14 cellular contexts compared by ENCODE assay signal in genomic region chr15:35484231-35484945, GRCh38.
DNase-seq lines count a peak whose midpoint lies in the region; ATAC-seq and TF ChIP-seq lines count a peak whose summit lies in the region.
"Had no signal": no experiment of that assay in that cellular context is flagged by ENCODE, and none has a peak within 500 bp of the region (broad histone marks: within the 10 kb centered on the region; RNA-seq: fewer than 3 reads in every experiment).

No MANE protein-coding gene starts in this region.

- no peaks in the 10 kb centered on the region for H3K79me2 ChIP-seq in mesendoderm (ENCODE audit: control insufficient read depth, insufficient read depth, low read length)

- H3K4me1 Mint-ChIP-seq in natural killer cell treated with Interleukin-12 subunit alpha and Interleukin-12 subunit beta and Interleukin-15 and Interleukin-18, amount 100 ng/mL, for 72 hours (ENCODE audit: low read depth in 2 of 2), result peaks cover 28 to 44% of the 10 kb centered on the region in 2 donors
- peaks cover 25% of the 10 kb centered on the region in 2 donors for H3K4me1 Mint-ChIP-seq in natural killer cell

- H3K79me1 ChIP-seq in mesendoderm (ENCODE audit: low read length), result no peaks in the 10 kb centered on the region

- TF ChIP-seq EP300 in sigmoid colon (IDR thresholded peaks at IDR 0.05), result no peak

- H3K36me3 Mint-ChIP-seq in natural killer cell treated with Interleukin-12 subunit alpha and Interleukin-12 subunit beta and Interleukin-15 and Interleukin-18, amount 100 ng/mL, for 72 hours, result peaks cover 25% of the 10 kb centered on the region
- H3K36me3 Mint-ChIP-seq in natural killer cell, result peaks cover 18% of the 10 kb centered on the region

- no peak overlapping the region for H3K56ac ChIP-seq in mesendoderm (ENCODE audit: low read length)

- H2BK15ac ChIP-seq in mesendoderm (replicated peaks; ENCODE audit: low read depth), result no peak overlapping the region

- TF ChIP-seq CTCF in natural killer cell (IDR thresholded peaks at IDR 0.05), result no peak
- TF ChIP-seq CTCF in choroid plexus epithelial cell (conservative IDR thresholded peaks at IDR 0.05; ENCODE audit: low read depth, low read length), result no peak
- no peak for TF ChIP-seq CTCF in sigmoid colon (IDR thresholded peaks at IDR 0.05)

- H3K4me2 ChIP-seq in mesendoderm (ENCODE audit: low read length), result no peak overlapping the region
- H3K4me2 ChIP-seq: BLaER1 treated with 17β-estradiol and CSF1 and Interleukin-3, amounts not matched to agents 10 nM and 100 nM; GM23338 had no signal

- ATAC-seq in natural killer cell treated with Interleukin-12 subunit alpha and Interleukin-12 subunit beta and Interleukin-15 and Interleukin-18, amount 100 ng/mL, for 72 hours, result peak in 1 of 2 donors; percentile 76
- ATAC-seq in natural killer cell, result no peak
- ATAC-seq: GM23338 had no signal

- no peak overlapping the region for H4K5ac ChIP-seq in mesendoderm (ENCODE audit: low read length)

- peaks cover 0 to 3% (median 0%) of the 10 kb centered on the region in 4 donors for H3K9me3 ChIP-seq in sigmoid colon

- H3K36me3 ChIP-seq in mesendoderm (ENCODE audit: control insufficient read depth, insufficient read depth, low read length) (no peaks in the 10 kb centered on the region), sigmoid colon (no peaks in the 10 kb centered on the region)

- DNase-seq in natural killer cell treated with Interleukin-12 subunit alpha and Interleukin-12 subunit beta and Interleukin-15 and Interleukin-18, amount 100 ng/mL, for 72 hours (ENCODE audit: low spot score), result no peak
- DNase-seq in natural killer cell (no peak), choroid plexus epithelial cell (ENCODE audit: low read depth) (peak; percentile 28), mesendoderm (peak; percentile 6), NCI-H2227 treated with DMSO at 0.1 percent for 48 hours (lab: John Stamatoyannopoulos, UW) (no peak), DMS 273 (lab: John Stamatoyannopoulos, UW; ENCODE audit: unreplicated experiment) (no peak), sigmoid colon (no peak)
- DNase-seq: 8988T; CD4-positive, CD25-positive, alpha-beta regulatory T cell; DMS 273 treated with DMSO at 0.1 percent for 48 hours; H7 had no signal

- no peak overlapping the region for H3K9ac ChIP-seq in mesendoderm (ENCODE audit: low read length)
- H3K9ac ChIP-seq: BLaER1 treated with 17β-estradiol and CSF1 and Interleukin-3, amounts not matched to agents 10 nM and 100 nM had no signal

- H3K27ac ChIP-seq in mesendoderm (ENCODE audit: low read depth, low read length) (no peak overlapping the region), sigmoid colon (no peak overlapping the region)
- H3K27ac ChIP-seq: BLaER1 treated with 17β-estradiol and CSF1 and Interleukin-3, amounts not matched to agents 10 nM and 100 nM; HL-60 had no signal

- H3K27me3 Mint-ChIP-seq in natural killer cell treated with Interleukin-12 subunit alpha and Interleukin-12 subunit beta and Interleukin-15 and Interleukin-18, amount 100 ng/mL, for 72 hours, result no peaks in the 10 kb centered on the region
- no peaks in the 10 kb centered on the region for H3K27me3 Mint-ChIP-seq in natural killer cell (ENCODE audit: low read depth in 2 of 2)
- H3K27me3 Mint-ChIP-seq: CD4-positive, CD25-positive, alpha-beta regulatory T cell had no signal

- peak overlapping the region; percentile 38 to 89 for H3K27ac Mint-ChIP-seq in natural killer cell treated with Interleukin-12 subunit alpha and Interleukin-12 subunit beta and Interleukin-15 and Interleukin-18, amount 100 ng/mL, for 72 hours
- H3K27ac Mint-ChIP-seq in natural killer cell, result no peak overlapping the region
- H3K27ac Mint-ChIP-seq: CD4-positive, CD25-positive, alpha-beta regulatory T cell; GM23338 had no signal

- H2BK120ac ChIP-seq in mesendoderm (ENCODE audit: low read depth, low read length), result no peak overlapping the region

- no peak overlapping the region for H3K23ac ChIP-seq in mesendoderm (ENCODE audit: low read length)

- peak overlapping the region; percentile 45 for H3K4me3 Mint-ChIP-seq in natural killer cell treated with Interleukin-12 subunit alpha and Interleukin-12 subunit beta and Interleukin-15 and Interleukin-18, amount 100 ng/mL, for 72 hours
- no peak overlapping the region for H3K4me3 Mint-ChIP-seq in natural killer cell
- H3K4me3 Mint-ChIP-seq: CD4-positive, CD25-positive, alpha-beta regulatory T cell; GM23338 had no signal

- H3K4me1 ChIP-seq in mesendoderm (ENCODE audit: control insufficient read depth, low read depth, low read length) (peaks cover under 1% of the 10 kb centered on the region), sigmoid colon (peaks cover 0 to 11% (median 0%) of the 10 kb centered on the region in 4 donors)

- H2BK5ac ChIP-seq in mesendoderm (ENCODE audit: low read length), result no peak overlapping the region

- peaks cover 18% of the 10 kb centered on the region for H3K9me3 Mint-ChIP-seq in natural killer cell treated with Interleukin-12 subunit alpha and Interleukin-12 subunit beta and Interleukin-15 and Interleukin-18, amount 100 ng/mL, for 72 hours
- peaks cover 4 to 8% of the 10 kb centered on the region in 2 donors for H3K9me3 Mint-ChIP-seq in natural killer cell

- no peak for TF ChIP-seq POLR2A in sigmoid colon (IDR thresholded peaks at IDR 0.05)

- intact Hi-C loops in natural killer cell (cut with micrococcal nuclease) (loop anchor here (10.0 kb wide), 1 partner anchor 60 kb away; the partner anchor contains the start of gene DPH6), sigmoid colon (cut with DNase I) (no loop called here)

- no CpG with 5 or more reads among the region's 5 CpGs for WGBS in mesendoderm (ENCODE audit: extremely low coverage, insufficient coverage, low lambda C conversion rate)
- 92% methylated on average over 5 of the region's 5 CpGs for WGBS in sigmoid colon, 2 donors

- H3K18ac ChIP-seq in mesendoderm (ENCODE audit: low read length), result no peak overlapping the region

- H3K4me3 ChIP-seq in choroid plexus epithelial cell (ENCODE audit: low read depth, low read length) (no peak overlapping the region), mesendoderm (ENCODE audit: low read length) (no peak overlapping the region), sigmoid colon (no peak overlapping the region)
- H3K4me3 ChIP-seq: BLaER1 treated with 17β-estradiol and CSF1 and Interleukin-3, amounts not matched to agents 10 nM and 100 nM; GM23338 had no signal

- no peak overlapping the region for H3K4ac ChIP-seq in mesendoderm (ENCODE audit: low read depth, low read length)

- no peak overlapping the region for H2AK5ac ChIP-seq in mesendoderm (ENCODE audit: low read length)

- no peak overlapping the region for H4K8ac ChIP-seq in mesendoderm (ENCODE audit: low read depth, low read length)

- H3K27me3 ChIP-seq in mesendoderm (ENCODE audit: insufficient read depth, low read length, poor library complexity), result no peaks in the 10 kb centered on the region
- no peaks in the 10 kb centered on the region for H3K27me3 ChIP-seq in sigmoid colon
- H3K27me3 ChIP-seq: BLaER1 treated with 17β-estradiol and CSF1 and Interleukin-3, amounts not matched to agents 10 nM and 100 nM had no signal

Comparison
In these comparisons a context has a peak if more than half of its experiments do, and no peak if none do; other contexts are left out.
1. H3K27ac Mint-ChIP-seq: peak in natural killer cell treated with Interleukin-12 subunit alpha and Interleukin-12 subunit beta and Interleukin-15 and Interleukin-18, amount 100 ng/mL, for 72 hours (2 of 2); none in natural killer cell (0 of 2).
2. DNase-seq: peak in choroid plexus epithelial cell (single experiment) and mesendoderm (single experiment); none in natural killer cell treated with Interleukin-12 subunit alpha and Interleukin-12 subunit beta and Interleukin-15 and Interleukin-18, amount 100 ng/mL, for 72 hours (single experiment), natural killer cell (single experiment), NCI-H2227 treated with DMSO at 0.1 percent for 48 hours (single experiment), DMS 273 (single experiment) and sigmoid colon (single experiment).